Comparison of ENCODE assay signal across 28 cellular contexts in genomic region chr7:116977172-116977571, GRCh38. TPM values are rescaled to one million over a fixed set of nuclear protein-coding genes. Genes with fewer than 3 reads are reported as not detected.
A peak's percentile ranks its signal among the peaks of the same experiment; 100 is the strongest.
DNase-seq lines count a peak whose midpoint lies in the region; FAIRE-seq and TF ChIP-seq lines count a peak whose summit lies in the region.
"Had no signal": no experiment of that assay in that cellular context is flagged by ENCODE, and none has a peak within 500 bp of the region (broad histone marks: within the 10 kb centered on the region; RNA-seq: fewer than 3 reads in every experiment).

No MANE protein-coding gene starts in this region.

- H3K27ac Mint-ChIP-seq in mesothelial cell of epicardium: no peak overlapping the region
- H3K27ac Mint-ChIP-seq in type B pancreatic cell: no peak overlapping the region
- H3K27ac Mint-ChIP-seq: activated naive CD4-positive, alpha-beta T cell treated with anti-CD3 and anti-CD28 coated beads, Interleukin-2, amount 50 U/mL, for 72 hours; activated T-helper 17 cell treated with anti-CD3 and anti-CD28 coated beads, Interleukin-2, amount 50 U/mL, for 72 hours; nephron; WTC11 had no signal

- TF ChIP-seq CTCF in mesothelial cell of epicardium (IDR thresholded peaks at IDR 0.05; ENCODE audit: unreplicated experiment) (no peak), type B pancreatic cell (conservative IDR thresholded peaks at IDR 0.05) (no peak)

- H3K27ac ChIP-seq in SK-N-MC: peak overlapping the region; percentile 27
- H3K27ac ChIP-seq: ascending aorta, ovary, thoracic aorta had no signal

- no peaks in the 10 kb centered on the region for H3K36me3 ChIP-seq in SK-N-MC (ENCODE audit: insufficient read depth, low read length)
- H3K36me3 ChIP-seq: ascending aorta, ovary, thoracic aorta had no signal

- H3K9me3 Mint-ChIP-seq in mesothelial cell of epicardium (peaks cover 4% of the 10 kb centered on the region), type B pancreatic cell (no peaks in the 10 kb centered on the region)
- H3K9me3 Mint-ChIP-seq: activated T-helper 17 cell treated with anti-CD3 and anti-CD28 coated beads, Interleukin-2, amount 50 U/mL, for 72 hours; CD8-positive, alpha-beta memory T cell; nephron had no signal

- DNase-seq in GM04503 (ENCODE audit: low read depth): peak; percentile 34
- DNase-seq in SK-N-MC (ENCODE audit: low read depth, low spot score): no peak
- DNase-seq in fibroblast of peridontal ligament (ENCODE audit: extremely low read depth): peak; percentile 51
- DNase-seq in NCI-H1417 treated with DMSO at 0.1 percent for 48 hours (lab: John Stamatoyannopoulos, UW): no peak
- no peak for DNase-seq in mesothelial cell of epicardium (ENCODE audit: low spot score in 2 of 2, unreplicated experiment in 2 of 2)
- DNase-seq in type B pancreatic cell (ENCODE audit: extremely low spot score, unreplicated experiment): no peak
- no peak for DNase-seq in frontal cortex (ENCODE audit: low spot score in 2 of 2)
- DNase-seq: activated CD4-positive, alpha-beta T cell treated with anti-CD3 and anti-CD28 coated beads, Interleukin-2, amount 50 U/mL, for 1 hour; CD8-positive, alpha-beta memory T cell; DMS153; GDM1; islet precursor cell; Karpas-422; mucosa of descending colon; NCI-H1048; NCI-H187 treated with DMSO at 0.1 percent for 48 hours; NCI-H69; ovary; right cardiac atrium; stimulated activated naive CD8-positive, alpha-beta T cell treated with anti-CD3 and anti-CD28 coated beads, Interleukin-15, Interleukin-2, amounts not matched to agents 100 U/mL and 50 U/mL, for 24 hours; T1000 had no signal

- H3K4me3 Mint-ChIP-seq in mesothelial cell of epicardium (no peak overlapping the region), type B pancreatic cell (no peak overlapping the region)
- H3K4me3 Mint-ChIP-seq: activated T-helper 17 cell treated with anti-CD3 and anti-CD28 coated beads, Interleukin-2, amount 50 U/mL, for 72 hours; CD8-positive, alpha-beta memory T cell; nephron; WTC11 had no signal

- H3K9ac ChIP-seq in SK-N-MC (ENCODE audit: insufficient read length): no peak overlapping the region

- H3K36me3 Mint-ChIP-seq in mesothelial cell of epicardium (peaks cover 9% of the 10 kb centered on the region), type B pancreatic cell (peaks cover 4% of the 10 kb centered on the region)
- H3K36me3 Mint-ChIP-seq: activated naive CD4-positive, alpha-beta T cell treated with anti-CD3 and anti-CD28 coated beads, Interleukin-2, amount 50 U/mL, for 72 hours had no signal

- H3K9me3 ChIP-seq in SK-N-MC (ENCODE audit: low read depth, low read length): no peaks in the 10 kb centered on the region
- H3K9me3 ChIP-seq: ascending aorta, mucosa of descending colon, ovary, thoracic aorta had no signal

- H3K4me3 ChIP-seq in SK-N-MC: 0 out of 2 replicates have a peak overlapping the region, but pooled peaks have one; percentile 29
- H3K4me3 ChIP-seq: ascending aorta, mucosa of descending colon, ovary, thoracic aorta had no signal

- H3K27me3 Mint-ChIP-seq in mesothelial cell of epicardium (ENCODE audit: low read depth) (no peaks in the 10 kb centered on the region), type B pancreatic cell (no peaks in the 10 kb centered on the region)
- H3K27me3 Mint-ChIP-seq: activated T-helper 17 cell treated with anti-CD3 and anti-CD28 coated beads, Interleukin-2, amount 50 U/mL, for 72 hours; CD8-positive, alpha-beta memory T cell had no signal

- FAIRE-seq in frontal cortex (lab: Jason Lieb, UNC): no peak
- FAIRE-seq: H54 had no signal

- H3K4me1 Mint-ChIP-seq in mesothelial cell of epicardium: no peaks in the 10 kb centered on the region
- peaks cover 4% of the 10 kb centered on the region for H3K4me1 Mint-ChIP-seq in type B pancreatic cell (ENCODE audit: unreplicated experiment)
- H3K4me1 Mint-ChIP-seq: CD8-positive, alpha-beta memory T cell had no signal

RNA-seq across cellular contexts. Expression of gene ST7, which starts 23.9 kb away (rescaled TPM):
- total RNA-seq in mesothelial cell of epicardium (40.5 to 44.1 TPM (median 43.8 TPM) in 3 replicates), type B pancreatic cell (ENCODE audit: low replicate concordance) (18.2 and 25.0 TPM in 2 replicates), frontal cortex (69.7 TPM)

Comparison
In these comparisons a context has a peak if more than half of its experiments do, and no peak if none do; other contexts are left out.
1. DNase-seq: peak in GM04503 (single experiment) and fibroblast of peridontal ligament (single experiment); none in SK-N-MC (single experiment), NCI-H1417 treated with DMSO at 0.1 percent for 48 hours (single experiment), mesothelial cell of epicardium (0 of 2), type B pancreatic cell (single experiment) and frontal cortex (0 of 2).